In the genomic region with DNA sequence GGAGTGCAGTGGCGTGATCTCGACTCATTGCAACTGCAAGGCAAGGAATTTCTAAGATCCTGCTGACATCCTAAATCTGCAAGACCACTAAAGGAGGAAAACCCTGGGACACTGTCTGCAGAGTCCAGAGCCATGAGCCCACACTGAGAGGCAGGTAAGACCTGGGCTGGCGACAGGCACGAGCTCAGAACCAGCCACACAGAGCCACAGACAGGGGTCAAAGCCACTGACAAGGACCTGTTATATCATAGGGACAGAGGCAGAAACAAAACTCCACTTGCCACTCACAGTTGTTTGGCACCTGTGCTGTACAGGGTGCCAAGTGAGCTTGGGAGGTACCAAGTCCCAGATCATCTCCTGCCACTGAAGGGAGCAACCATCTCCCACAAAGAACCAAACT, we compare ENCODE assay signal across 20 cellular contexts. TPM values are rescaled to one million over a fixed set of nuclear protein-coding genes. Genes with fewer than 3 reads are reported as not detected.
DNase-seq lines count a peak whose midpoint lies in the region; TF ChIP-seq lines count a peak whose summit lies in the region.
"Had no signal": no experiment of that assay in that cellular context is flagged by ENCODE, and none has a peak within 500 bp of the region (broad histone marks: within the 10 kb centered on the region; RNA-seq: fewer than 3 reads in every experiment).

No MANE protein-coding gene starts in this region.

- H3K36me3 ChIP-seq in endodermal cell (ENCODE audit: control insufficient read depth, insufficient read depth, low read length) (peaks cover 47% of the 10 kb centered on the region), spleen (peaks cover 2 to 100% (median 91%) of the 10 kb centered on the region in 6 donors), vagina (peaks cover 0 to 58% of the 10 kb centered on the region in 2 donors)

- H3K9me3 Mint-ChIP-seq in endodermal cell = no peaks in the 10 kb centered on the region
- H3K9me3 Mint-ChIP-seq: CD4-positive, alpha-beta T cell had no signal

- intact Hi-C loops in spleen (cut with DNase I; ENCODE audit: low total_unique reads) = no loop called here
- intact Hi-C loops in vagina (cut with DNase I) = loop anchor here (10.0 kb wide), 1 partner anchor 131 kb away; no protein-coding TSS in a partner anchor

- H3K4me1 ChIP-seq in endodermal cell (ENCODE audit: control insufficient read depth, insufficient read depth, low read length) = no peaks in the 10 kb centered on the region
- H3K4me1 ChIP-seq in spleen = peaks cover 0 to 8% (median 3%) of the 10 kb centered on the region in 6 donors
- H3K4me1 ChIP-seq in vagina = no peaks in the 10 kb centered on the region
- H3K4me1 ChIP-seq: A549 had no signal

- H3K27me3 ChIP-seq in endodermal cell (ENCODE audit: control insufficient read depth, insufficient read depth, low read length, poor library complexity, severe bottlenecking) (no peaks in the 10 kb centered on the region), spleen (replicated peaks in 1 of 7) (no peaks in the 10 kb centered on the region), vagina (no peaks in the 10 kb centered on the region)

- H3K27ac Mint-ChIP-seq in endodermal cell = peak overlapping the region; percentile 27
- H3K27ac Mint-ChIP-seq: CD4-positive, alpha-beta T cell had no signal

- H3K4me3 ChIP-seq in endodermal cell (ENCODE audit: low read length) = no peak overlapping the region
- H3K4me3 ChIP-seq in spleen = no peak overlapping the region
- no peak overlapping the region for H3K4me3 ChIP-seq in vagina
- H3K4me3 ChIP-seq: A549 had no signal

- no peak overlapping the region for H3K4me3 Mint-ChIP-seq in endodermal cell
- H3K4me3 Mint-ChIP-seq: CD4-positive, alpha-beta T cell had no signal

- peaks cover 43% of the 10 kb centered on the region for H3K36me3 Mint-ChIP-seq in endodermal cell (ENCODE audit: low read depth)

- WGBS in endodermal cell (ENCODE audit: insufficient coverage in 1 of 2, insufficient read length in 1 of 2), 2 experiments = 90 to 100% methylated on average over 4 of the region's 4 CpGs
- 88 to 97% (median 95%) methylated on average over 4 of the region's 4 CpGs for WGBS in spleen, 5 donors

- peak; percentile 10 to 11 for DNase-seq in activated T-cell treated with anti-CD3 and anti-CD28 coated beads, Interleukin-2, amount 50 U/mL, for 48 hours
- DNase-seq in activated T-cell treated with anti-CD3 and anti-CD28 coated beads for 4 hours = no peak
- peak; percentile 33 for DNase-seq in endodermal cell
- DNase-seq in spleen = peak; percentile 28
- DNase-seq in vagina (ENCODE audit: extremely low spot score in 2 of 2) = peak; percentile 44 to 70
- DNase-seq in hypothalamus (lab: John Stamatoyannopoulos, UW) = no peak
- DNase-seq in NCI-H2227 (lab: John Stamatoyannopoulos, UW; ENCODE audit: unreplicated experiment) = no peak
- DNase-seq: DMS153, GDM1, MV-4-11, NCI-H1417, NCI-H187 treated with DMSO at 0.1 percent for 48 hours, NCI-H226, NCI-H524, NCI-H82, OCI-M1, SHP77 treated with DMSO at 0.1 percent for 48 hours had no signal

- no peak overlapping the region for H3K9ac ChIP-seq in endodermal cell (ENCODE audit: extremely low read depth, low read length, poor library complexity, severe bottlenecking)
- H3K9ac ChIP-seq: KMS-11 had no signal

- H3K27ac ChIP-seq in endodermal cell (ENCODE audit: low read depth, low read length) = no peak overlapping the region
- no peak overlapping the region for H3K27ac ChIP-seq in spleen
- no peak overlapping the region for H3K27ac ChIP-seq in vagina
- H3K27ac ChIP-seq: A549, KMS-11 had no signal

- no peak for TF ChIP-seq CTCF in endodermal cell (conservative IDR thresholded peaks at IDR 0.05)
- no peak for TF ChIP-seq CTCF in spleen (IDR thresholded peaks at IDR 0.05 in 8 of 11, conservative IDR thresholded peaks at IDR 0.05 in 3 of 11)
- no peak for TF ChIP-seq CTCF in vagina (IDR thresholded peaks at IDR 0.05)

- peaks cover 2% of the 10 kb centered on the region for H3K4me1 Mint-ChIP-seq in endodermal cell

- no peaks in the 10 kb centered on the region for H3K27me3 Mint-ChIP-seq in endodermal cell (ENCODE audit: insufficient read depth)
- H3K27me3 Mint-ChIP-seq: CD4-positive, alpha-beta T cell had no signal

- TF ChIP-seq POLR2A in spleen (IDR thresholded peaks at IDR 0.05) = no peak
- no peak for TF ChIP-seq POLR2A in vagina (IDR thresholded peaks at IDR 0.05)

- H3K9me3 ChIP-seq in endodermal cell (ENCODE audit: control insufficient read depth, low read length) (no peaks in the 10 kb centered on the region), spleen (no peaks in the 10 kb centered on the region), vagina (no peaks in the 10 kb centered on the region)
- H3K9me3 ChIP-seq: A549 had no signal

RNA-seq across cellular contexts. Expression of a gene that starts 34.2 kb away (rescaled TPM):
- total RNA-seq in endodermal cell (1 to 10 TPM; 9.3 TPM), spleen (10 to 100 TPM in 6 of 7 donors, 1 to 10 TPM in 1; 10.0 to 14.6 (median 12.1) TPM), vagina (39.5 TPM)
- 8.8 TPM for polyA plus RNA-seq in endodermal cell (2013, experiment 1 of 2)
- polyA plus RNA-seq in endodermal cell (2013, experiment 2 of 2) = 8.6 TPM
- polyA plus RNA-seq in spleen = 1 to 10 TPM; 6.1 to 7.9 (median 6.4) TPM

Comparison
In these comparisons a context has a peak if more than half of its experiments do, and no peak if none do; other contexts are left out.
1. DNase-seq: peak in activated T-cell treated with anti-CD3 and anti-CD28 coated beads, Interleukin-2, amount 50 U/mL, for 48 hours (2 of 2), endodermal cell (single experiment), spleen (single experiment) and vagina (2 of 2); none in activated T-cell treated with anti-CD3 and anti-CD28 coated beads for 4 hours (single experiment), hypothalamus (0 of 51) and NCI-H2227 (single experiment).